Comparison of ENCODE assay signal across 26 cellular contexts in genomic region chrX:136574548-136574947, GRCh38. TPM values are rescaled to one million over a fixed set of nuclear protein-coding genes. Genes with fewer than 3 reads are reported as not detected.
A peak's percentile ranks its signal among the peaks of the same experiment; 100 is the strongest.
DNase-seq lines count a peak whose midpoint lies in the region; ATAC-seq and TF ChIP-seq lines count a peak whose summit lies in the region.
"Had no signal": no experiment of that assay in that cellular context is flagged by ENCODE, and none has a peak within 500 bp of the region (broad histone marks: within the 10 kb centered on the region; RNA-seq: fewer than 3 reads in every experiment).

No MANE protein-coding gene starts in this region.

- no peaks in the 10 kb centered on the region for H3K27me3 ChIP-seq in suprapubic skin
- H3K27me3 ChIP-seq in Caco-2 (replicated peaks; ENCODE audit: control insufficient read depth, insufficient read depth, low read length) = no peaks in the 10 kb centered on the region

- H3K9me3 ChIP-seq in suprapubic skin (no peaks in the 10 kb centered on the region), Caco-2 (no peaks in the 10 kb centered on the region)

- no peak overlapping the region for H3K27ac Mint-ChIP-seq in Calu3 (ENCODE audit: unreplicated experiment)
- H3K27ac Mint-ChIP-seq in Caco-2 (ENCODE audit: unreplicated experiment) = no peak overlapping the region
- H3K27ac Mint-ChIP-seq: activated T-helper 1 cell treated with anti-CD3 and anti-CD28 coated beads, Interleukin-12 subunit alpha, Interleukin-12 subunit beta, Interleukin-2, Interleukin-4 antibody, amounts not matched to agents 30 ng/mL and 10 ng/mL and 1 ng/mL, durations not matched to agents 14 hours and 24 hours and 36 hours; effector memory CD8-positive, alpha-beta T cell; HFFc6; natural killer cell treated with Interleukin-12 subunit alpha and Interleukin-12 subunit beta and Interleukin-15 and Interleukin-18, amount 100 ng/mL, for 72 hours had no signal

- CTCF ChIA-PET in Calu3 (lab: Charles Lee) = no interaction called here
- CTCF ChIA-PET in Caco-2 (lab: Charles Lee) = no interaction called here

- H3K36me3 Mint-ChIP-seq in Calu3 (ENCODE audit: insufficient read depth, unreplicated experiment) (no peaks in the 10 kb centered on the region), Caco-2 (ENCODE audit: insufficient read depth, unreplicated experiment) (no peaks in the 10 kb centered on the region)
- H3K36me3 Mint-ChIP-seq: natural killer cell treated with Interleukin-12 subunit alpha and Interleukin-12 subunit beta and Interleukin-15 and Interleukin-18, amount 100 ng/mL, for 72 hours had no signal

- H3K4me3 ChIP-seq in suprapubic skin (no peak overlapping the region), Caco-2 (ENCODE audit: low read depth, low read length) (no peak overlapping the region)
- H3K4me3 ChIP-seq: smooth muscle cell had no signal

- peak; percentile 80 for ATAC-seq in left ventricle myocardium superior
- ATAC-seq: effector memory CD8-positive, alpha-beta T cell; natural killer cell treated with Interleukin-12 subunit alpha and Interleukin-12 subunit beta and Interleukin-15 and Interleukin-18, amount 100 ng/mL, for 72 hours; SK-N-SH treated with all-trans-retinoic acid at 6 μM for 48 hours had no signal

- H3K36me3 ChIP-seq in suprapubic skin = no peaks in the 10 kb centered on the region
- no peaks in the 10 kb centered on the region for H3K36me3 ChIP-seq in Caco-2 (ENCODE audit: control insufficient read depth, insufficient read depth, low read length)

- no peaks in the 10 kb centered on the region for H3K9me3 Mint-ChIP-seq in Calu3 (ENCODE audit: low read depth, unreplicated experiment)
- H3K9me3 Mint-ChIP-seq in Caco-2 (ENCODE audit: unreplicated experiment) = no peaks in the 10 kb centered on the region
- H3K9me3 Mint-ChIP-seq: activated T-helper 1 cell treated with anti-CD3 and anti-CD28 coated beads, Interleukin-12 subunit alpha, Interleukin-12 subunit beta, Interleukin-2, Interleukin-4 antibody, amounts not matched to agents 30 ng/mL and 10 ng/mL and 1 ng/mL, durations not matched to agents 14 hours and 24 hours and 36 hours; effector memory CD8-positive, alpha-beta T cell; HFFc6; natural killer cell treated with Interleukin-12 subunit alpha and Interleukin-12 subunit beta and Interleukin-15 and Interleukin-18, amount 100 ng/mL, for 72 hours had no signal

- POLR2A ChIA-PET in Caco-2 (lab: Charles Lee) = no interaction called here

- BruUV-seq in Calu3 (replicated peaks; lab: Mats Ljungman, UMichigan) (no TSS peak), Caco-2 (replicated peaks; lab: Mats Ljungman, UMichigan) (no TSS peak)

- no peak for TF ChIP-seq CTCF in Calu3 (IDR thresholded peaks at IDR 0.05; ENCODE audit: unreplicated experiment)
- TF ChIP-seq CTCF in suprapubic skin (IDR thresholded peaks at IDR 0.05) = no peak
- TF ChIP-seq CTCF in Caco-2 (IDR thresholded peaks at IDR 0.05; ENCODE audit: insufficient read depth in 1 of 2, low read depth in 1 of 2, low read length in 1 of 2, severe bottlenecking in 1 of 2, unreplicated experiment in 1 of 2) = no peak

- no peaks in the 10 kb centered on the region for H3K4me1 Mint-ChIP-seq in Calu3 (ENCODE audit: low read depth, unreplicated experiment)
- no peaks in the 10 kb centered on the region for H3K4me1 Mint-ChIP-seq in Caco-2 (ENCODE audit: low read depth, unreplicated experiment)

- H3K4me3 Mint-ChIP-seq in Calu3 (ENCODE audit: low read depth, unreplicated experiment) (no peak overlapping the region), Caco-2 (ENCODE audit: unreplicated experiment) (no peak overlapping the region)
- H3K4me3 Mint-ChIP-seq: activated T-helper 1 cell treated with anti-CD3 and anti-CD28 coated beads, Interleukin-12 subunit alpha, Interleukin-12 subunit beta, Interleukin-2, Interleukin-4 antibody, amounts not matched to agents 30 ng/mL and 10 ng/mL and 1 ng/mL, durations not matched to agents 14 hours and 24 hours and 36 hours; effector memory CD8-positive, alpha-beta T cell; HFFc6; natural killer cell treated with Interleukin-12 subunit alpha and Interleukin-12 subunit beta and Interleukin-15 and Interleukin-18, amount 100 ng/mL, for 72 hours had no signal

- peak; percentile 2 for DNase-seq in Calu3
- DNase-seq in DMS79 treated with DMSO at 0.1 percent for 48 hours (lab: John Stamatoyannopoulos, UW) = peak; percentile 51
- DNase-seq in NCI-H748 (lab: John Stamatoyannopoulos, UW; ENCODE audit: unreplicated experiment) = peak; percentile 54
- DNase-seq in left ventricle myocardium superior = no peak
- no peak for DNase-seq in anterior cingulate cortex (lab: John Stamatoyannopoulos, UW)
- DNase-seq in suprapubic skin (ENCODE audit: low spot score in 2 of 2) = no peak
- no peak for DNase-seq in Caco-2
- DNase-seq: AML-193; cerebellar nuclear complex; effector memory CD8-positive, alpha-beta T cell; head of caudate nucleus; HFFc6; mesendoderm; NCI-H1694; NCI-H524 treated with DMSO at 0.1 percent for 48 hours; stimulated activated CD8-positive, alpha-beta memory T cell treated with anti-CD3 and anti-CD28 coated beads, Interleukin-4, amount 100 ng/mL, for 48 hours; T-helper 9 cell had no signal

- no peak overlapping the region for H3K27ac ChIP-seq in suprapubic skin
- H3K27ac ChIP-seq: parathyroid adenoma had no signal

- no peak for TF ChIP-seq POLR2A in suprapubic skin (IDR thresholded peaks at IDR 0.05)

- no peaks in the 10 kb centered on the region for H3K4me1 ChIP-seq in suprapubic skin
- no peaks in the 10 kb centered on the region; the same call in 1 of the 2 replicates for H3K4me1 ChIP-seq in Caco-2
- H3K4me1 ChIP-seq: parathyroid adenoma had no signal

- intact Hi-C loops in Calu3 (cut with micrococcal nuclease; ENCODE audit: unreplicated experiment) = loop anchor here (10.0 kb wide), 1 partner anchor 320 kb away; the partner anchor contains the start of gene MAP7D3
- intact Hi-C loops in left ventricle myocardium superior (cut with micrococcal nuclease) = no loop called here
- intact Hi-C loops in Caco-2 (cut with micrococcal nuclease; ENCODE audit: unreplicated experiment) = loop anchor here (10.0 kb wide), 2 partner anchors 120 to 180 kb away; no protein-coding TSS in a partner anchor

- TF ChIP-seq EP300 in suprapubic skin (IDR thresholded peaks at IDR 0.05) = no peak

- H3K27me3 Mint-ChIP-seq in Calu3 (ENCODE audit: unreplicated experiment) (peaks cover 11% of the 10 kb centered on the region), Caco-2 (ENCODE audit: insufficient read depth, unreplicated experiment) (no peaks in the 10 kb centered on the region)
- H3K27me3 Mint-ChIP-seq: effector memory CD8-positive, alpha-beta T cell had no signal

- 18% methylated on average over 3 of the region's 3 CpGs for WGBS in suprapubic skin

RNA-seq across cellular contexts. Expression of gene VGLL1, which starts 42.5 kb away (rescaled TPM):
- total RNA-seq in Calu3 (2022) (92.2 and 121 TPM in 2 replicates), left ventricle myocardium superior (not detected), suprapubic skin (not detected), Caco-2 (2022) (42.3 and 49.5 TPM in 2 replicates)
- total RNA-seq: activated CD8-positive, alpha-beta memory T cell treated with anti-CD3 and anti-CD28 coated beads for 36 hours; activated T-helper 1 cell treated with anti-CD3 and anti-CD28 coated beads, Interleukin-12 subunit alpha, Interleukin-12 subunit beta, Interleukin-2, Interleukin-4 antibody, amounts not matched to agents 30 ng/mL and 10 ng/mL and 1 ng/mL, durations not matched to agents 14 hours and 24 hours and 36 hours; HFFc6; HT1080; LHCN-M2; natural killer cell treated with Interleukin-12 subunit alpha and Interleukin-12 subunit beta and Interleukin-15 and Interleukin-18, amount 100 ng/mL, for 72 hours; subcutaneous adipose tissue had no signal

Comparison
In these comparisons a context has a peak if more than half of its experiments do, and no peak if none do; other contexts are left out.
1. DNase-seq: peak in Calu3 (single experiment), DMS79 treated with DMSO at 0.1 percent for 48 hours (single experiment) and NCI-H748 (single experiment); none in left ventricle myocardium superior (single experiment), anterior cingulate cortex (0 of 58), suprapubic skin (0 of 2) and Caco-2 (0 of 2).
2. RNA of gene VGLL1, which starts 42.5 kb away (total RNA-seq): 92.2 to 121 TPM in Calu3 and 42.3 to 49.5 TPM in Caco-2; not detected in left ventricle myocardium superior (single experiment) and not detected in suprapubic skin; every median in the first group is over 10 times any median in the second.